Comparison of ENCODE assay signal across 3 cellular contexts in the genomic region with DNA sequence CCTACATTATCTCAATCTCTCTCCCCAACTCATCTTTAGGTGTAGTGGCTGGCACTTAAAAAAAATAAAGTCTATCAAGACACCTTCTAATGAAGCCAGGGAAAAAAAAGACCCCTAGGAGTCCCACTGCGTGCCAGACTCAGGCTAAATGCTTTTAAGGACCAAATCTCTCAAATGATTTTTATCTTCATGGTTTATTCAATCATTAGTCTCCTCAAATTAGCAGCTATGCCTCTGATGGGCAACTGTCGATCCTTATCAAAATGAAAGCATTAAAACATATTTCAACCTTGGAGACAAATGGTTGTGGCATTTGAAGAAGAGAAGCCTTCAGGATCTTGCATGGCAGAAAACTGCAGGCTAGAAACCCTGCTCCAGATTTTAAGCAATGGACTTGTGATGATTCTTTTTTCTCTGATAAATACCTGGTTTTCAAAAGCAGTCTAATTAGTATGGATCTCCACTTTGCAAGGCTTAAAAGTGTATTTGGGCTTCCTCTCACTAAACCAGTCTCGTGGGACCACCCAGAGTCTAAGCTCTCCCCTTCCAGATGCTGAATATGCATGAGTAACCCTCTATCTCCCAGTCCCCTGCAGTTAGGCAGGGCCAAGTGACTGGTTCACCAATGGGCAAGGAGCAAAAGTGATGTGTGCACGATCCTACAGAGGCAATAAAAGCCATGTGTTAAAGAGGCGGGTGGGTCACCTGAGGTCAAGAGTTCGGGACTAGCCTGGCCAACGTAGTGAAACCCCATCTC.
TF ChIP-seq lines count a peak whose summit lies in the region.

No MANE protein-coding gene starts in this region.

TF ChIP-seq in SK-N-SH, 30 proteins besides CTCF, POLR2A, EP300 and RAD21 (continued from another document):
- no peak for TF ChIP-seq TAF1 (IDR thresholded peaks at IDR 0.05; ENCODE audit: borderline replicate concordance, low read depth, low read length)
- TF ChIP-seq, protein P1, sequence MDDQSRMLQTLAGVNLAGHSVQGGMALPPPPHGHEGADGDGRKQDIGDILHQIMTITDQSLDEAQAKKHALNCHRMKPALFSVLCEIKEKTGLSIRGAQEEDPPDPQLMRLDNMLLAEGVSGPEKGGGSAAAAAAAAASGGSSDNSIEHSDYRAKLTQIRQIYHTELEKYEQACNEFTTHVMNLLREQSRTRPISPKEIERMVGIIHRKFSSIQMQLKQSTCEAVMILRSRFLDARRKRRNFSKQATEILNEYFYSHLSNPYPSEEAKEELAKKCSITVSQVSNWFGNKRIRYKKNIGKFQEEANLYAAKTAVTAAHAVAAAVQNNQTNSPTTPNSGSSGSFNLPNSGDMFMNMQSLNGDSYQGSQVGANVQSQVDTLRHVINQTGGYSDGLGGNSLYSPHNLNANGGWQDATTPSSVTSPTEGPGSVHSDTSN (IDR thresholded peaks at IDR 0.05) = 0 out of 2 replicates have a peak, but pooled peaks have one; percentile 13

TF ChIP-seq in SK-N-SH treated with all-trans-retinoic acid at 6 μM for 48 hours, 23 proteins besides CTCF, POLR2A, EP300 and RAD21 (continued from another document):
- TF ChIP-seq, protein P2, sequence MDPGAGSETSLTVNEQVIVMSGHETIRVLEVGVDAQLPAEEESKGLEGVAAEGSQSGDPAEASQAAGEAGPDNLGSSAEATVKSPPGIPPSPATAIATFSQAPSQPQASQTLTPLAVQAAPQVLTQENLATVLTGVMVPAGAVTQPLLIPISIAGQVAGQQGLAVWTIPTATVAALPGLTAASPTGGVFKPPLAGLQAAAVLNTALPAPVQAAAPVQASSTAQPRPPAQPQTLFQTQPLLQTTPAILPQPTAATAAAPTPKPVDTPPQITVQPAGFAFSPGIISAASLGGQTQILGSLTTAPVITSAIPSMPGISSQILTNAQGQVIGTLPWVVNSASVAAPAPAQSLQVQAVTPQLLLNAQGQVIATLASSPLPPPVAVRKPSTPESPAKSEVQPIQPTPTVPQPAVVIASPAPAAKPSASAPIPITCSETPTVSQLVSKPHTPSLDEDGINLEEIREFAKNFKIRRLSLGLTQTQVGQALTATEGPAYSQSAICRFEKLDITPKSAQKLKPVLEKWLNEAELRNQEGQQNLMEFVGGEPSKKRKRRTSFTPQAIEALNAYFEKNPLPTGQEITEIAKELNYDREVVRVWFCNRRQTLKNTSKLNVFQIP (CRISPR knock-in tag; IDR thresholded peaks at IDR 0.05; ENCODE audit: borderline replicate concordance, low read depth) = no peak
- no peak for TF ChIP-seq GLIS3 (CRISPR knock-in tag; IDR thresholded peaks at IDR 0.05)
- no peak for TF ChIP-seq ZNF8 (CRISPR knock-in tag; IDR thresholded peaks at IDR 0.05)
- no peak for TF ChIP-seq BACH2 (CRISPR knock-in tag; IDR thresholded peaks at IDR 0.05; ENCODE audit: borderline replicate concordance)
- TF ChIP-seq, protein P3, sequence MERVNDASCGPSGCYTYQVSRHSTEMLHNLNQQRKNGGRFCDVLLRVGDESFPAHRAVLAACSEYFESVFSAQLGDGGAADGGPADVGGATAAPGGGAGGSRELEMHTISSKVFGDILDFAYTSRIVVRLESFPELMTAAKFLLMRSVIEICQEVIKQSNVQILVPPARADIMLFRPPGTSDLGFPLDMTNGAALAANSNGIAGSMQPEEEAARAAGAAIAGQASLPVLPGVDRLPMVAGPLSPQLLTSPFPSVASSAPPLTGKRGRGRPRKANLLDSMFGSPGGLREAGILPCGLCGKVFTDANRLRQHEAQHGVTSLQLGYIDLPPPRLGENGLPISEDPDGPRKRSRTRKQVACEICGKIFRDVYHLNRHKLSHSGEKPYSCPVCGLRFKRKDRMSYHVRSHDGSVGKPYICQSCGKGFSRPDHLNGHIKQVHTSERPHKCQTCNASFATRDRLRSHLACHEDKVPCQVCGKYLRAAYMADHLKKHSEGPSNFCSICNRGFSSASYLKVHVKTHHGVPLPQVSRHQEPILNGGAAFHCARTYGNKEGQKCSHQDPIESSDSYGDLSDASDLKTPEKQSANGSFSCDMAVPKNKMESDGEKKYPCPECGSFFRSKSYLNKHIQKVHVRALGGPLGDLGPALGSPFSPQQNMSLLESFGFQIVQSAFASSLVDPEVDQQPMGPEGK (CRISPR knock-in tag; IDR thresholded peaks at IDR 0.05; ENCODE audit: borderline replicate concordance) = no peak
- TF ChIP-seq ISL1 (CRISPR knock-in tag; IDR thresholded peaks at IDR 0.05) = no peak
- no peak for TF ChIP-seq ZC3H10 (CRISPR knock-in tag; IDR thresholded peaks at IDR 0.05)
- no peak for TF ChIP-seq CSDC2 (CRISPR knock-in tag; IDR thresholded peaks at IDR 0.05)
- TF ChIP-seq, protein P4, sequence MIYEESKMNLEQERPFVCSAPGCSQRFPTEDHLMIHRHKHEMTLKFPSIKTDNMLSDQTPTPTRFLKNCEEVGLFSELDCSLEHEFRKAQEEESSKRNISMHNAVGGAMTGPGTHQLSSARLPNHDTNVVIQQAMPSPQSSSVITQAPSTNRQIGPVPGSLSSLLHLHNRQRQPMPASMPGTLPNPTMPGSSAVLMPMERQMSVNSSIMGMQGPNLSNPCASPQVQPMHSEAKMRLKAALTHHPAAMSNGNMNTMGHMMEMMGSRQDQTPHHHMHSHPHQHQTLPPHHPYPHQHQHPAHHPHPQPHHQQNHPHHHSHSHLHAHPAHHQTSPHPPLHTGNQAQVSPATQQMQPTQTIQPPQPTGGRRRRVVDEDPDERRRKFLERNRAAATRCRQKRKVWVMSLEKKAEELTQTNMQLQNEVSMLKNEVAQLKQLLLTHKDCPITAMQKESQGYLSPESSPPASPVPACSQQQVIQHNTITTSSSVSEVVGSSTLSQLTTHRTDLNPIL (CRISPR knock-in tag; IDR thresholded peaks at IDR 0.05; ENCODE audit: low read depth) = no peak
- TF ChIP-seq ZNF565 (CRISPR knock-in tag; conservative IDR thresholded peaks at IDR 0.05; ENCODE audit: low read depth) = no peak
- TF ChIP-seq OSR1 (CRISPR knock-in tag; IDR thresholded peaks at IDR 0.05) = no peak
- TF ChIP-seq ESRRG (CRISPR knock-in tag; IDR thresholded peaks at IDR 0.05) = no peak
- TF ChIP-seq ZFP3 (CRISPR knock-in tag; IDR thresholded peaks at IDR 0.05) = no peak
- TF ChIP-seq SNAI2 (CRISPR knock-in tag; IDR thresholded peaks at IDR 0.05) = no peak
- TF ChIP-seq, protein P5, sequence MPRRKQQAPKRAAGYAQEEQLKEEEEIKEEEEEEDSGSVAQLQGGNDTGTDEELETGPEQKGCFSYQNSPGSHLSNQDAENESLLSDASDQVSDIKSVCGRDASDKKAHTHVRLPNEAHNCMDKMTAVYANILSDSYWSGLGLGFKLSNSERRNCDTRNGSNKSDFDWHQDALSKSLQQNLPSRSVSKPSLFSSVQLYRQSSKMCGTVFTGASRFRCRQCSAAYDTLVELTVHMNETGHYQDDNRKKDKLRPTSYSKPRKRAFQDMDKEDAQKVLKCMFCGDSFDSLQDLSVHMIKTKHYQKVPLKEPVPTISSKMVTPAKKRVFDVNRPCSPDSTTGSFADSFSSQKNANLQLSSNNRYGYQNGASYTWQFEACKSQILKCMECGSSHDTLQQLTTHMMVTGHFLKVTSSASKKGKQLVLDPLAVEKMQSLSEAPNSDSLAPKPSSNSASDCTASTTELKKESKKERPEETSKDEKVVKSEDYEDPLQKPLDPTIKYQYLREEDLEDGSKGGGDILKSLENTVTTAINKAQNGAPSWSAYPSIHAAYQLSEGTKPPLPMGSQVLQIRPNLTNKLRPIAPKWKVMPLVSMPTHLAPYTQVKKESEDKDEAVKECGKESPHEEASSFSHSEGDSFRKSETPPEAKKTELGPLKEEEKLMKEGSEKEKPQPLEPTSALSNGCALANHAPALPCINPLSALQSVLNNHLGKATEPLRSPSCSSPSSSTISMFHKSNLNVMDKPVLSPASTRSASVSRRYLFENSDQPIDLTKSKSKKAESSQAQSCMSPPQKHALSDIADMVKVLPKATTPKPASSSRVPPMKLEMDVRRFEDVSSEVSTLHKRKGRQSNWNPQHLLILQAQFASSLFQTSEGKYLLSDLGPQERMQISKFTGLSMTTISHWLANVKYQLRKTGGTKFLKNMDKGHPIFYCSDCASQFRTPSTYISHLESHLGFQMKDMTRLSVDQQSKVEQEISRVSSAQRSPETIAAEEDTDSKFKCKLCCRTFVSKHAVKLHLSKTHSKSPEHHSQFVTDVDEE (CRISPR knock-in tag; IDR thresholded peaks at IDR 0.05) = no peak
- no peak for TF ChIP-seq PPARA (CRISPR knock-in tag; IDR thresholded peaks at IDR 0.05; ENCODE audit: borderline replicate concordance)

TF ChIP-seq in HEK293, 187 proteins besides CTCF, POLR2A, EP300 and RAD21 (continued from another document):
- no peak for TF ChIP-seq ZNF621 (tag by site-specific recombination; IDR thresholded peaks at IDR 0.05)
- no peak for TF ChIP-seq KLF9 (tag by site-specific recombination; IDR thresholded peaks at IDR 0.05; ENCODE audit: low read depth)
- no peak for TF ChIP-seq ZNF555 (tag by site-specific recombination; conservative IDR thresholded peaks at IDR 0.05)
- TF ChIP-seq ZNF248 (tag by site-specific recombination; IDR thresholded peaks at IDR 0.05) = no peak
- TF ChIP-seq ZNF133 (tag by site-specific recombination; IDR thresholded peaks at IDR 0.05) = no peak
- no peak for TF ChIP-seq ZNF660 (tag by site-specific recombination; IDR thresholded peaks at IDR 0.05)
- peak; percentile 53; the same call in 1 of the 2 replicates for TF ChIP-seq ZNF335 (tag by site-specific recombination; conservative IDR thresholded peaks at IDR 0.05)
- no peak for TF ChIP-seq ZNF302 (tag by site-specific recombination; IDR thresholded peaks at IDR 0.05; ENCODE audit: low read depth)
- no peak for TF ChIP-seq ZNF404 (tag by site-specific recombination; IDR thresholded peaks at IDR 0.05)
- no peak for TF ChIP-seq ZNF324 (tag by site-specific recombination; IDR thresholded peaks at IDR 0.05)
- 0 out of 2 replicates have a peak, but pooled peaks have one; percentile 54 for TF ChIP-seq ZNF121 (tag by site-specific recombination; IDR thresholded peaks at IDR 0.05)
- no peak for TF ChIP-seq ZNF184 (tag by site-specific recombination; IDR thresholded peaks at IDR 0.05)
